29 cellular contexts compared by ENCODE assay signal in genomic region chr20:46914789-46915359, GRCh38. TPM values are rescaled to one million over a fixed set of nuclear protein-coding genes. Genes with fewer than 3 reads are reported as not detected.
A peak's percentile ranks its signal among the peaks of the same experiment; 100 is the strongest.
DNase-seq lines count a peak whose midpoint lies in the region; ATAC-seq and TF ChIP-seq lines count a peak whose summit lies in the region.
"Had no signal": no experiment of that assay in that cellular context is flagged by ENCODE, and none has a peak within 500 bp of the region (broad histone marks: within the 10 kb centered on the region; RNA-seq: fewer than 3 reads in every experiment).

No MANE protein-coding gene starts in this region.

- peaks cover 31% of the 10 kb centered on the region for H3K36me3 Mint-ChIP-seq in nephron progenitor cell (ENCODE audit: low read depth)
- H3K36me3 Mint-ChIP-seq: CD14-positive monocyte had no signal

- H3K27ac ChIP-seq in testis, result peak overlapping the region; percentile 24 to 27
- H3K27ac ChIP-seq: hepatocyte, left lung had no signal

- H3K36me3 ChIP-seq in testis (ENCODE audit: low read depth, missing control alignments), result no peaks in the 10 kb centered on the region
- H3K36me3 ChIP-seq: left lung had no signal

- intact Hi-C loops in testis (cut with DNase I; ENCODE audit: low total_unique reads), result no loop called here

- H3K27ac Mint-ChIP-seq in nephron progenitor cell, result peak overlapping the region; percentile 14
- H3K27ac Mint-ChIP-seq: activated B cell treated with CpG ODN at 0.5 μM for 24 hours, CD14-positive monocyte, mesothelial cell of epicardium had no signal

- no peak overlapping the region for H3K4me3 Mint-ChIP-seq in nephron progenitor cell
- H3K4me3 Mint-ChIP-seq: activated B cell treated with CpG ODN at 0.5 μM for 24 hours; CD14-positive monocyte; central memory CD8-positive, alpha-beta T cell; mesothelial cell of epicardium had no signal

- peak; percentile 13 for DNase-seq in GM03348 (ENCODE audit: low spot score)
- peak; percentile 32 for DNase-seq in fibroblast of mammary gland (ENCODE audit: low read depth)
- DNase-seq in nephron progenitor cell, result no peak
- DNase-seq in testis, result peak; percentile 60
- DNase-seq in stimulated activated CD4-positive, alpha-beta T cell treated with anti-CD3 and anti-CD28 coated beads, Interleukin-15, amount 100 ng/mL, for 24 hours, result no peak
- DNase-seq in activated CD4-positive, alpha-beta T cell treated with anti-CD3 and anti-CD28 coated beads, Interleukin-2, amount 50 U/mL, for 1 hour, result no peak
- DNase-seq: activated B cell treated with CpG ODN at 0.5 μM for 24 hours; activated CD4-positive, alpha-beta T cell treated with anti-CD3 and anti-CD28 coated beads, Interleukin-2, amount 50 U/mL, for 4 hours; activated CD8-positive, alpha-beta memory T cell treated with anti-CD3 and anti-CD28 coated beads, Interleukin-2, amount 50 U/mL, for 4 hours; activated naive CD4-positive, alpha-beta T cell treated with anti-CD3 and anti-CD28 coated beads, Interleukin-2, amount 50 U/mL, for 16 hours; Calu3; DND-41; HCEC 1CT; left lung; NCI-H1930; NCI-H2227 treated with DMSO at 0.1 percent for 48 hours; posterior cingulate gyrus; SHP77; substantia nigra; T-helper 9 cell had no signal

- H3K4me1 ChIP-seq in testis, result peaks cover 4% of the 10 kb centered on the region
- H3K4me1 ChIP-seq: left lung had no signal

- no peak for ATAC-seq in GM18511 (IDR thresholded peaks at IDR 0.05; ENCODE audit: unreplicated experiment)
- ATAC-seq in HG03457 (IDR thresholded peaks at IDR 0.05; ENCODE audit: unreplicated experiment), result no peak
- ATAC-seq: GM12878, HepG2, left lung had no signal

- WGBS in testis, 2 donors, result 55 to 64% methylated on average over 14 of the region's 14 CpGs

- TF ChIP-seq CTCF in fibroblast of mammary gland (conservative IDR thresholded peaks at IDR 0.05; ENCODE audit: control insufficient read depth, insufficient read depth, low read depth, low read length) (no peak), nephron progenitor cell (IDR thresholded peaks at IDR 0.05) (no peak), testis (IDR thresholded peaks at IDR 0.05) (no peak)

- no peaks in the 10 kb centered on the region for H3K27me3 ChIP-seq in testis
- H3K27me3 ChIP-seq: hepatocyte had no signal

- no peaks in the 10 kb centered on the region for H3K9me3 ChIP-seq in testis
- H3K9me3 ChIP-seq: left lung had no signal

- peaks cover 15% of the 10 kb centered on the region for H3K4me1 Mint-ChIP-seq in nephron progenitor cell
- H3K4me1 Mint-ChIP-seq: activated B cell treated with CpG ODN at 0.5 μM for 24 hours; CD14-positive monocyte; central memory CD8-positive, alpha-beta T cell had no signal

- peaks cover 38% of the 10 kb centered on the region for H3K9me3 Mint-ChIP-seq in nephron progenitor cell
- H3K9me3 Mint-ChIP-seq: activated B cell treated with CpG ODN at 0.5 μM for 24 hours; central memory CD8-positive, alpha-beta T cell had no signal

- H3K27me3 Mint-ChIP-seq in nephron progenitor cell (ENCODE audit: low read depth, poor library complexity), result peaks cover 11% of the 10 kb centered on the region

- TF ChIP-seq POLR2A in testis (IDR thresholded peaks at IDR 0.05), result no peak

- no peak overlapping the region for H3K4me3 ChIP-seq in fibroblast of mammary gland (ENCODE audit: control insufficient read depth, low read depth, low read length)
- H3K4me3 ChIP-seq in testis, result no peak overlapping the region
- H3K4me3 ChIP-seq: GM12878, hepatocyte, left lung, smooth muscle cell had no signal

RNA-seq across cellular contexts. Expression of gene EYA2, which starts 20.2 kb away (rescaled TPM):
- 10 to 100 TPM; 14.6 to 17.2 TPM for total RNA-seq in testis
- polyA plus RNA-seq in testis (ENCODE audit: insufficient read depth, low read depth, low replicate concordance), result 16.2 TPM
- total RNA-seq: GM12878, HepG2 had no signal
- polyA plus RNA-seq: HepG2 had no signal

Comparison
In these comparisons a context has a peak if more than half of its experiments do, and no peak if none do; other contexts are left out.
1. DNase-seq: peak in GM03348 (single experiment), fibroblast of mammary gland (single experiment) and testis (single experiment); none in nephron progenitor cell (single experiment), stimulated activated CD4-positive, alpha-beta T cell treated with anti-CD3 and anti-CD28 coated beads, Interleukin-15, amount 100 ng/mL, for 24 hours (single experiment) and activated CD4-positive, alpha-beta T cell treated with anti-CD3 and anti-CD28 coated beads, Interleukin-2, amount 50 U/mL, for 1 hour (single experiment).